Comparison of ENCODE assay signal across 8 cellular contexts in genomic region chr7:100539436-100540006, GRCh38. TPM values are rescaled to one million over a fixed set of nuclear protein-coding genes. Genes with fewer than 3 reads are reported as not detected.
DNase-seq lines count a peak whose midpoint lies in the region; ATAC-seq and TF ChIP-seq lines count a peak whose summit lies in the region.

No MANE protein-coding gene starts in this region.

- H3K9me3 ChIP-seq in iPS-18a (ENCODE audit: control insufficient read depth, low read depth, low read length): no peaks in the 10 kb centered on the region

- no peaks in the 10 kb centered on the region for H3K9me3 Mint-ChIP-seq in activated CD8-positive, alpha-beta T cell treated with anti-CD3 and anti-CD28 coated beads for 36 hours
- no peaks in the 10 kb centered on the region for H3K9me3 Mint-ChIP-seq in stimulated activated naive B cell treated with anti-CD40 and anti-IgM and Interleukin-4, amounts not matched to agents 10 μg/mL and 1 μg/mL and 100 μg/mL, for 72 hours

- peak overlapping the region; percentile 75 for H3K4me3 ChIP-seq in iPS-18a (ENCODE audit: low read length)

- peaks cover 25% of the 10 kb centered on the region for H3K36me3 Mint-ChIP-seq in activated CD8-positive, alpha-beta T cell treated with anti-CD3 and anti-CD28 coated beads for 36 hours (ENCODE audit: low read depth)
- peaks cover 14 to 17% of the 10 kb centered on the region in 2 donors for H3K36me3 Mint-ChIP-seq in stimulated activated naive B cell treated with anti-CD40 and anti-IgM and Interleukin-4, amounts not matched to agents 10 μg/mL and 1 μg/mL and 100 μg/mL, for 72 hours

- H3K27me3 ChIP-seq in iPS-18a (ENCODE audit: control insufficient read depth, insufficient read depth, low read length): peaks cover 14% of the 10 kb centered on the region

- no peak for TF ChIP-seq CTCF in activated CD8-positive, alpha-beta T cell treated with anti-CD3 and anti-CD28 coated beads for 36 hours (IDR thresholded peaks at IDR 0.05)

- ATAC-seq in activated CD8-positive, alpha-beta T cell treated with anti-CD3 and anti-CD28 coated beads for 36 hours: no peak
- no peak for ATAC-seq in stimulated activated naive B cell treated with anti-CD40 and anti-IgM and Interleukin-4, amounts not matched to agents 10 μg/mL and 1 μg/mL and 100 μg/mL, for 72 hours (replicated peaks)
- ATAC-seq in GM21576 (IDR thresholded peaks at IDR 0.05; ENCODE audit: unreplicated experiment) (no peak), HG03135 (IDR thresholded peaks at IDR 0.05; ENCODE audit: unreplicated experiment) (no peak), GM21737 (IDR thresholded peaks at IDR 0.05; ENCODE audit: unreplicated experiment) (no peak)

- peak overlapping the region; percentile 91 for H3K4me3 Mint-ChIP-seq in activated CD8-positive, alpha-beta T cell treated with anti-CD3 and anti-CD28 coated beads for 36 hours
- H3K4me3 Mint-ChIP-seq in stimulated activated naive B cell treated with anti-CD40 and anti-IgM and Interleukin-4, amounts not matched to agents 10 μg/mL and 1 μg/mL and 100 μg/mL, for 72 hours: peak overlapping the region; percentile 96 to 99

- H3K27me3 Mint-ChIP-seq in activated CD8-positive, alpha-beta T cell treated with anti-CD3 and anti-CD28 coated beads for 36 hours: no peaks in the 10 kb centered on the region
- H3K27me3 Mint-ChIP-seq in stimulated activated naive B cell treated with anti-CD40 and anti-IgM and Interleukin-4, amounts not matched to agents 10 μg/mL and 1 μg/mL and 100 μg/mL, for 72 hours: no peaks in the 10 kb centered on the region

- no peak overlapping the region for H3K9ac ChIP-seq in iPS-18a (ENCODE audit: low read length)

- CTCF ChIA-PET in activated CD8-positive, alpha-beta T cell treated with anti-CD3 and anti-CD28 coated beads for 36 hours (lab: Charles Lee): interaction anchor here (1.1 to 3.2 kb wide), 6 partner anchors 12 to 90 kb away, joined by 3 to 29 read pairs (median 3); no protein-coding TSS in a partner anchor

- intact Hi-C loops in activated CD8-positive, alpha-beta T cell treated with anti-CD3 and anti-CD28 coated beads for 36 hours (cut with micrococcal nuclease): no loop called here

- peaks cover 26% of the 10 kb centered on the region for H3K4me1 ChIP-seq in iPS-18a (ENCODE audit: control insufficient read depth, low read depth, low read length)

- DNase-seq in NCI-H748 (lab: John Stamatoyannopoulos, UW; ENCODE audit: unreplicated experiment) (peak; percentile 31), NCI-H748 treated with DMSO at 0.1 percent for 48 hours (lab: John Stamatoyannopoulos, UW) (no peak)
- peak; percentile 37 for DNase-seq in activated CD8-positive, alpha-beta T cell treated with anti-CD3 and anti-CD28 coated beads for 36 hours
- no peak for DNase-seq in stimulated activated naive B cell treated with anti-CD40 and anti-IgM and Interleukin-4, amounts not matched to agents 10 μg/mL and 1 μg/mL and 100 μg/mL, for 72 hours

- H3K27ac Mint-ChIP-seq in activated CD8-positive, alpha-beta T cell treated with anti-CD3 and anti-CD28 coated beads for 36 hours: peak overlapping the region; percentile 81
- peak overlapping the region; percentile 47 for H3K27ac Mint-ChIP-seq in stimulated activated naive B cell treated with anti-CD40 and anti-IgM and Interleukin-4, amounts not matched to agents 10 μg/mL and 1 μg/mL and 100 μg/mL, for 72 hours

- POLR2A ChIA-PET in activated CD8-positive, alpha-beta T cell treated with anti-CD3 and anti-CD28 coated beads for 36 hours (lab: Charles Lee): interaction anchor here (0.6 to 1.3 kb wide), 5 partner anchors 10 to 135 kb away, joined by 3 to 5 read pairs (median 3); partner anchors contain the start of gene PPP1R35

- no peaks in the 10 kb centered on the region for H3K36me3 ChIP-seq in iPS-18a (ENCODE audit: control insufficient read depth, low read depth, low read length)

- no peak overlapping the region for H3K27ac ChIP-seq in iPS-18a (ENCODE audit: low read length)

- peaks cover 44% of the 10 kb centered on the region for H3K4me1 Mint-ChIP-seq in activated CD8-positive, alpha-beta T cell treated with anti-CD3 and anti-CD28 coated beads for 36 hours (ENCODE audit: low read depth)
- peaks cover 40 to 61% of the 10 kb centered on the region in 2 donors for H3K4me1 Mint-ChIP-seq in stimulated activated naive B cell treated with anti-CD40 and anti-IgM and Interleukin-4, amounts not matched to agents 10 μg/mL and 1 μg/mL and 100 μg/mL, for 72 hours

RNA-seq across cellular contexts. Expression of gene AGFG2, which starts 0.5 kb away (rescaled TPM):
- 10 to 100 TPM; 45.6 to 45.8 TPM for total RNA-seq in activated CD8-positive, alpha-beta T cell treated with anti-CD3 and anti-CD28 coated beads for 36 hours

RNA-seq across cellular contexts. Expression of gene SAP25, which starts 34.2 kb away (rescaled TPM):
- total RNA-seq in activated CD8-positive, alpha-beta T cell treated with anti-CD3 and anti-CD28 coated beads for 36 hours: 10 to 100 TPM in 1 of 2 experiments, 1 to 10 TPM in 1; 9.9 to 12.8 TPM

RNA-seq across cellular contexts. Expression of gene LRCH4, which starts 46.4 kb away (rescaled TPM):
- total RNA-seq in activated CD8-positive, alpha-beta T cell treated with anti-CD3 and anti-CD28 coated beads for 36 hours: 10 to 100 TPM; 77.7 to 78.7 TPM

RNA-seq across cellular contexts. Expression of gene FBXO24, which starts 46.6 kb away (rescaled TPM):
- 1 to 10 TPM; 1.4 to 1.5 TPM for total RNA-seq in activated CD8-positive, alpha-beta T cell treated with anti-CD3 and anti-CD28 coated beads for 36 hours

RNA-seq across cellular contexts. Expression of gene NYAP1, which starts 55.8 kb away (rescaled TPM):
- total RNA-seq in activated CD8-positive, alpha-beta T cell treated with anti-CD3 and anti-CD28 coated beads for 36 hours: under 1 TPM; 0.32 to 0.38 TPM

Comparison
In these comparisons a context has a peak if more than half of its experiments do, and no peak if none do; other contexts are left out.
1. DNase-seq: peak in NCI-H748 (single experiment) and activated CD8-positive, alpha-beta T cell treated with anti-CD3 and anti-CD28 coated beads for 36 hours (single experiment); none in NCI-H748 treated with DMSO at 0.1 percent for 48 hours (single experiment) and stimulated activated naive B cell treated with anti-CD40 and anti-IgM and Interleukin-4, amounts not matched to agents 10 μg/mL and 1 μg/mL and 100 μg/mL, for 72 hours (single experiment).